9 cellular contexts compared by ENCODE assay signal in genomic region chr11:57638811-57639320, GRCh38. TPM values are rescaled to one million over a fixed set of nuclear protein-coding genes. Genes with fewer than 3 reads are reported as not detected.
A peak's percentile ranks its signal among the peaks of the same experiment; 100 is the strongest.
DNase-seq lines count a peak whose midpoint lies in the region; ATAC-seq and TF ChIP-seq lines count a peak whose summit lies in the region.
"Had no signal": no experiment of that assay in that cellular context is flagged by ENCODE, and none has a peak within 500 bp of the region (broad histone marks: within the 10 kb centered on the region; RNA-seq: fewer than 3 reads in every experiment).

No MANE protein-coding gene starts in this region.

- TF ChIP-seq CTCF in DND-41 (IDR thresholded peaks at IDR 0.05; ENCODE audit: borderline replicate concordance, extremely low read depth, low read length, poor library complexity, severe bottlenecking), result peak; percentile 37
- TF ChIP-seq CTCF in RWPE2 (IDR thresholded peaks at IDR 0.05; ENCODE audit: poor library complexity, severe bottlenecking), result no peak
- no peak for TF ChIP-seq CTCF in fibroblast of mammary gland (conservative IDR thresholded peaks at IDR 0.05; ENCODE audit: control insufficient read depth, insufficient read depth, low read depth, low read length)
- TF ChIP-seq CTCF in ovary (IDR thresholded peaks at IDR 0.05), result no peak

- H3K9ac ChIP-seq in DND-41 (ENCODE audit: low read depth, low read length), result peak overlapping the region; percentile 64

- H3K4me3 ChIP-seq in DND-41 (ENCODE audit: low read depth in 1 of 2, low read length in 2 of 2) (peak overlapping the region; percentile 24 to 61; a peak in 3 of 4 replicates), RWPE2 (ENCODE audit: severe bottlenecking) (peak overlapping the region; percentile 100), fibroblast of mammary gland (ENCODE audit: control insufficient read depth, low read depth, low read length) (peak overlapping the region; percentile 97), ovary (peak overlapping the region; percentile 95)

- peak overlapping the region; percentile 67 for H2AFZ ChIP-seq in DND-41 (ENCODE audit: low read depth, low read length)

- H3K36me3 ChIP-seq in DND-41 (ENCODE audit: insufficient read depth, low read length), result no peaks in the 10 kb centered on the region
- no peaks in the 10 kb centered on the region; the same call in 1 of the 2 replicates for H3K36me3 ChIP-seq in RWPE2 (ENCODE audit: low read depth)
- no peaks in the 10 kb centered on the region for H3K36me3 ChIP-seq in ovary

- no peaks in the 10 kb centered on the region for H4K20me1 ChIP-seq in DND-41 (ENCODE audit: insufficient read depth, low read length)

- DNase-seq in DND-41 (peak; percentile 49), RWPE2 (ENCODE audit: low spot score) (no peak), fibroblast of mammary gland (ENCODE audit: low read depth) (peak; percentile 25), ovary (peak in 3 of 5 donors; percentile 40 to 49 (median 46)), CD1c-positive myeloid dendritic cell (ENCODE audit: extremely low spot score) (no peak), LoVo (ENCODE audit: low spot score) (no peak)
- DNase-seq: central memory CD4-positive, alpha-beta T cell had no signal

- WGBS in ovary, 3 donors, result 0 to 1% (median 1%) methylated on average over 19 of the region's 19 CpGs

- H3K27me3 ChIP-seq in DND-41 (ENCODE audit: insufficient read depth, low read length, poor library complexity) (no peaks in the 10 kb centered on the region), RWPE2 (ENCODE audit: insufficient read depth, poor library complexity, severe bottlenecking) (no peaks in the 10 kb centered on the region), ovary (no peaks in the 10 kb centered on the region)

- H3K4me1 ChIP-seq in DND-41 (ENCODE audit: insufficient read depth, low read length), result peaks cover 41% of the 10 kb centered on the region
- H3K4me1 ChIP-seq in RWPE2 (ENCODE audit: insufficient read depth, poor library complexity, severe bottlenecking), result peaks cover 7% of the 10 kb centered on the region
- H3K4me1 ChIP-seq in ovary (ENCODE audit: insufficient read depth), result peaks cover 16% of the 10 kb centered on the region

- H3K9me3 ChIP-seq in DND-41 (ENCODE audit: insufficient read depth, low read length, severe bottlenecking), result no peaks in the 10 kb centered on the region
- H3K9me3 ChIP-seq in RWPE2 (ENCODE audit: severe bottlenecking), result no peaks in the 10 kb centered on the region
- H3K9me3 ChIP-seq in ovary, result no peaks in the 10 kb centered on the region

- H3K79me2 ChIP-seq in DND-41 (ENCODE audit: insufficient read depth, low read length), result 0 out of 2 replicates have a peak, but pooled peaks cover 4% of the 10 kb centered on the region

- TF ChIP-seq POLR2A in ovary (IDR thresholded peaks at IDR 0.05), result no peak

- intact Hi-C loops in ovary (cut with DNase I), result no loop called here

- ATAC-seq in DND-41 (ENCODE audit: insufficient read depth, low read depth) (peak; percentile 8), RWPE2 (ENCODE audit: low read depth) (no peak), HG02981 (IDR thresholded peaks at IDR 0.05; ENCODE audit: unreplicated experiment) (no peak), HG03025 (IDR thresholded peaks at IDR 0.05; ENCODE audit: low FRiP score, unreplicated experiment) (no peak)

- TF ChIP-seq EP300 in ovary (IDR thresholded peaks at IDR 0.05), result no peak

- peak overlapping the region; percentile 92 for H3K27ac ChIP-seq in DND-41 (ENCODE audit: low read length)
- peak overlapping the region; percentile 83 for H3K27ac ChIP-seq in RWPE2 (ENCODE audit: poor library complexity, severe bottlenecking)
- peak overlapping the region in 1 of 2 donors; percentile 68 for H3K27ac ChIP-seq in ovary

- H3K4me2 ChIP-seq in DND-41 (ENCODE audit: insufficient read depth, low read length), result peak overlapping the region; percentile 72

RNA-seq across cellular contexts. Expression of gene YPEL4, which starts 10.8 kb away (rescaled TPM):
- 10 to 100 TPM in 1 of 7 donors, 1 to 10 TPM in 6; 2.1 to 12.9 (median 4.4) TPM for total RNA-seq in ovary
- polyA plus RNA-seq in ovary, result 10 to 100 TPM in 1 of 2 donors, 1 to 10 TPM in 1; 7.1 to 15.3 TPM

RNA-seq across cellular contexts. Expression of gene CLP1, which starts 18.7 kb away (rescaled TPM):
- total RNA-seq in ovary, result 10 to 100 TPM in 4 of 7 donors, 1 to 10 TPM in 3; 5.5 to 11.9 (median 11.1) TPM
- polyA plus RNA-seq in ovary, result 10 to 100 TPM in 1 of 2 donors, 1 to 10 TPM in 1; 7.2 to 10.5 TPM

RNA-seq across cellular contexts. Expression of gene ZDHHC5, which starts 29.0 kb away (rescaled TPM):
- total RNA-seq in ovary, result 10 to 100 TPM; 19.9 to 54.1 (median 39.9) TPM
- 10 to 100 TPM; 22.3 to 62.6 TPM for polyA plus RNA-seq in ovary

RNA-seq across cellular contexts. Expression of gene SERPING1, which starts 41.4 kb away (rescaled TPM):
- total RNA-seq in ovary, result 100 to 1,000 TPM; 454 to 906 (median 709) TPM
- polyA plus RNA-seq in ovary, result 1,000 to 10,000 TPM in 1 of 2 donors, 100 to 1,000 TPM in 1; 731 to 2,358 TPM

Comparison
In these comparisons a context has a peak if more than half of its experiments do, and no peak if none do; other contexts are left out.
1. DNase-seq: peak in DND-41 (single experiment), fibroblast of mammary gland (single experiment) and ovary (3 of 5); none in RWPE2 (single experiment), CD1c-positive myeloid dendritic cell (single experiment) and LoVo (single experiment).
2. H3K4me3 ChIP-seq: peak in every context shown above with its lines; median percentile 100 in RWPE2; 97 in fibroblast of mammary gland; 95 in ovary; 42 in DND-41.